Comparison of ENCODE assay signal across 28 cellular contexts in the genomic region with DNA sequence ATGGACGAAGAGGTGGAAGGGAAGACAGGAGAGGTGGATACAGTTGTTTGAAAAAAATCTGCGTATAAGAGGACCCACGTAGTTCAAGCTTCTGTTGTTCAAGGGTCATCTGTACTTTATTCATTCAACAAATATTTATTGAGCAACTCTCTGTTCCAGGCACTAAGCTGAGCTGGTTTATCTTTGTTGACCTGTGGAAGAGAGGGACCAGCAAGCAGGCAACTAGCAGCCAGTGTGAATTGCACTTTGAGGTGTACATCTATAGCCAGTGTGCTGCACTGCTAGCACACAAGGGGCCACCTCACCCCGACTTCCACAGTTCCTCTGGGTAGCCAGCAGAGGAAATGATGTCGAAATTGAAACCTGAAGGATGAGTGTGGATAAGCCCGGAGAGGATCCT.
DNase-seq lines count a peak whose midpoint lies in the region; ATAC-seq and TF ChIP-seq lines count a peak whose summit lies in the region.
"Had no signal": no experiment of that assay in that cellular context is flagged by ENCODE, and none has a peak within 500 bp of the region (broad histone marks: within the 10 kb centered on the region; RNA-seq: fewer than 3 reads in every experiment).

No MANE protein-coding gene starts in this region.

- H3K4me3 Mint-ChIP-seq in endothelial cell (ENCODE audit: unreplicated experiment) (peak overlapping the region; percentile 32), GM23338 (no peak overlapping the region; the same call in 2 of the 3 replicates)
- H3K4me3 Mint-ChIP-seq: activated naive CD8-positive, alpha-beta T cell; CD4-positive, alpha-beta T cell; immature natural killer cell; nephron progenitor cell; T-helper 2 cell treated with Interferon-gamma antibody and Interleukin-4, amounts not matched to agents 5 μg/mL and 100 μg/mL, for 36 hours had no signal

- H2BK20ac ChIP-seq in IMR-90 (ENCODE audit: low read depth, low read length): peak overlapping the region; percentile 80

- peak overlapping the region; percentile 98 for H2AK5ac ChIP-seq in IMR-90 (ENCODE audit: low read depth, low read length)
- no peak overlapping the region for H2AK5ac ChIP-seq in mesendoderm (ENCODE audit: low read length)

- H3K4ac ChIP-seq in IMR-90 (ENCODE audit: low read depth, low read length) (peak overlapping the region; percentile 88), mesendoderm (ENCODE audit: low read depth, low read length) (no peak overlapping the region)

- H3K4me3 ChIP-seq in IMR-90 (ENCODE audit: insufficient read depth, low read depth, low read length): no peak overlapping the region
- no peak overlapping the region for H3K4me3 ChIP-seq in mesendoderm (ENCODE audit: low read length)
- no peak overlapping the region for H3K4me3 ChIP-seq in GM23338
- H3K4me3 ChIP-seq: mucosa of descending colon, pancreas, right atrium auricular region had no signal

- peaks cover 37 to 88% of the 10 kb centered on the region in 2 experiments for H3K79me1 ChIP-seq in IMR-90 (ENCODE audit: low read depth in 1 of 2, low read length in 2 of 2)
- H3K79me1 ChIP-seq in mesendoderm (ENCODE audit: low read length): peaks cover 11% of the 10 kb centered on the region

- peaks cover 2% of the 10 kb centered on the region for H3K27me3 Mint-ChIP-seq in endothelial cell (ENCODE audit: unreplicated experiment)
- no peaks in the 10 kb centered on the region for H3K27me3 Mint-ChIP-seq in GM23338 (ENCODE audit: insufficient read depth, low read depth, poor library complexity)

- peaks cover 8% of the 10 kb centered on the region; the same call in 1 of the 2 replicates for H3F3A ChIP-seq in GM23338 (replicated peaks; ENCODE audit: low read depth)

- H3K18ac ChIP-seq in IMR-90 (ENCODE audit: low read depth, low read length) (peak overlapping the region; percentile 19), mesendoderm (ENCODE audit: low read length) (peak overlapping the region; percentile 55)

- H2AFZ ChIP-seq in IMR-90 (replicated peaks; ENCODE audit: low read length, poor library complexity): no peak overlapping the region
- H2AFZ ChIP-seq in GM23338: no peak overlapping the region

- no peak overlapping the region for H3K9ac ChIP-seq in IMR-90 (ENCODE audit: low read depth, low read length)
- H3K9ac ChIP-seq in mesendoderm (ENCODE audit: low read length): no peak overlapping the region

- peak overlapping the region; percentile 41 to 74; a peak in 3 of 4 replicates for H4K8ac ChIP-seq in IMR-90 (ENCODE audit: low read depth in 2 of 2, low read length in 2 of 2)
- no peak overlapping the region for H4K8ac ChIP-seq in mesendoderm (ENCODE audit: low read depth, low read length)

- H3K9me3 ChIP-seq in IMR-90 (ENCODE audit: control insufficient read depth, insufficient read depth, low read length): no peaks in the 10 kb centered on the region
- H3K9me3 ChIP-seq: mucosa of descending colon, pancreas, right atrium auricular region had no signal

- H3K23ac ChIP-seq in IMR-90 (ENCODE audit: low read depth, low read length) (peak overlapping the region; percentile 46; the same call in 1 of the 2 replicates), mesendoderm (ENCODE audit: low read length) (no peak overlapping the region)

- no TSS peak for BruUV-seq in IMR-90 (replicated peaks; lab: Mats Ljungman, UMichigan)

- H3K56ac ChIP-seq in IMR-90 (ENCODE audit: extremely low read depth, insufficient read depth, low read length) (0 out of 2 replicates have a peak overlapping the region, but pooled peaks have one; percentile 11), mesendoderm (ENCODE audit: low read length) (no peak overlapping the region)

- H3K27me3 ChIP-seq in IMR-90 (ENCODE audit: control insufficient read depth, insufficient read depth, low read length) (no peaks in the 10 kb centered on the region), mesendoderm (ENCODE audit: insufficient read depth, low read length, poor library complexity) (no peaks in the 10 kb centered on the region), GM23338 (ENCODE audit: insufficient read depth) (no peaks in the 10 kb centered on the region)
- H3K27me3 ChIP-seq: pancreas, right atrium auricular region had no signal

- no CpG with 5 or more reads among the region's 6 CpGs for WGBS in IMR-90 (ENCODE audit: extremely low coverage in 2 of 2, insufficient read length in 1 of 2), 2 experiments
- no CpG with 5 or more reads among the region's 6 CpGs for WGBS in mesendoderm (ENCODE audit: extremely low coverage, insufficient coverage, low lambda C conversion rate)

- CTCF ChIA-PET in IMR-90 (lab: Yijun Ruan, JAX): no interaction called here

- H2BK120ac ChIP-seq in IMR-90 (ENCODE audit: low read depth, low read length) (peak overlapping the region; percentile 81; the same call in 1 of the 2 replicates), mesendoderm (ENCODE audit: low read depth, low read length) (no peak overlapping the region)

- H3K14ac ChIP-seq in IMR-90 (replicated peaks; ENCODE audit: low read depth, low read length): peak overlapping the region; percentile 95

- no peaks in the 10 kb centered on the region; the same call in 1 of the 2 replicates for H3K9me2 ChIP-seq in GM23338 (ENCODE audit: insufficient read depth)

- dilution Hi-C loops in IMR-90 (cut with HindIII; ENCODE audit: low sequenced_read_pairs, unreplicated experiment): no loop called here

- peak overlapping the region; percentile 72; the same call in 1 of the 2 replicates for H4K5ac ChIP-seq in IMR-90 (ENCODE audit: low read depth, low read length)
- H4K5ac ChIP-seq in mesendoderm (ENCODE audit: low read length): no peak overlapping the region

- peaks cover 61% of the 10 kb centered on the region for H3K4me1 Mint-ChIP-seq in endothelial cell (ENCODE audit: unreplicated experiment)
- peaks cover 69% of the 10 kb centered on the region for H3K4me1 Mint-ChIP-seq in GM23338
- H3K4me1 Mint-ChIP-seq: immature natural killer cell had no signal

- DNase-seq in IMR-90 (no peak), endothelial cell (ENCODE audit: low spot score) (no peak), mesendoderm (no peak), NK-92 (lab: John Stamatoyannopoulos, UW; ENCODE audit: unreplicated experiment) (no peak), GM23338 (ENCODE audit: low spot score) (no peak)
- DNase-seq: activated CD4-positive, alpha-beta T cell treated with anti-CD3 and anti-CD28 coated beads for 4 hours; activated effector memory CD4-positive, alpha-beta T cell treated with Interleukin-2 at 50 U/mL for 16 hours; activated T-cell treated with anti-CD3 and anti-CD28 coated beads for 4 hours; aorta; CD4-positive, alpha-beta T cell; central memory CD4-positive, alpha-beta T cell; H7; hypothalamus; immature natural killer cell; left ventricle myocardium superior; mucosa of descending colon; NCI-H1436; NCI-H446 treated with DMSO at 0.1 percent for 48 hours; nephron progenitor cell; OCI-M1; pancreas; SHP77 treated with DMSO at 0.1 percent for 48 hours; stimulated activated CD4-positive, alpha-beta T cell treated with anti-CD3 and anti-CD28 coated beads, Interleukin-2, amount 100 ng/mL, for 48 hours had no signal

- no peaks in the 10 kb centered on the region for H3K9me3 Mint-ChIP-seq in endothelial cell (ENCODE audit: unreplicated experiment)
- H3K9me3 Mint-ChIP-seq in GM23338: no peaks in the 10 kb centered on the region
- H3K9me3 Mint-ChIP-seq: CD4-positive, alpha-beta T cell; immature natural killer cell; nephron progenitor cell; T-helper 2 cell treated with Interferon-gamma antibody and Interleukin-4, amounts not matched to agents 5 μg/mL and 100 μg/mL, for 36 hours had no signal

- H3K36me3 ChIP-seq in IMR-90 (ENCODE audit: control insufficient read depth, insufficient read depth, low read length): peaks cover 11% of the 10 kb centered on the region
- peaks cover 2% of the 10 kb centered on the region for H3K36me3 ChIP-seq in mesendoderm (ENCODE audit: control insufficient read depth, insufficient read depth, low read length)
- peaks cover 21% of the 10 kb centered on the region for H3K36me3 ChIP-seq in GM23338 (ENCODE audit: insufficient read depth)

- peak overlapping the region; percentile 75 for H4K91ac ChIP-seq in IMR-90 (ENCODE audit: insufficient read depth, low read depth, low read length)

- H3K4me1 ChIP-seq in IMR-90 (ENCODE audit: control insufficient read depth, insufficient read depth, low read length): peaks cover 47% of the 10 kb centered on the region
- H3K4me1 ChIP-seq in mesendoderm (ENCODE audit: control insufficient read depth, low read depth, low read length): peaks cover 13% of the 10 kb centered on the region
- peaks cover 50% of the 10 kb centered on the region for H3K4me1 ChIP-seq in GM23338 (ENCODE audit: insufficient read depth)

- peak overlapping the region; percentile 99 for H2BK5ac ChIP-seq in IMR-90 (ENCODE audit: low read depth, low read length, poor library complexity, severe bottlenecking)
- H2BK5ac ChIP-seq in mesendoderm (ENCODE audit: low read length): no peak overlapping the region

- peak overlapping the region; percentile 81; the same call in 2 of the 3 replicates for H2BK15ac ChIP-seq in IMR-90 (ENCODE audit: low read depth, low read length)
- H2BK15ac ChIP-seq in mesendoderm (replicated peaks; ENCODE audit: low read depth): no peak overlapping the region

- intact Hi-C loops in IMR-90 (cut with micrococcal nuclease): no loop called here

- H2AK9ac ChIP-seq in IMR-90 (replicated peaks; ENCODE audit: low read depth, low read length, poor library complexity): no peak overlapping the region

- TF ChIP-seq CTCF in IMR-90 (conservative IDR thresholded peaks at IDR 0.05; ENCODE audit: low read depth, low read length): no peak
- no peak for TF ChIP-seq CTCF in endothelial cell (IDR thresholded peaks at IDR 0.05; ENCODE audit: unreplicated experiment)
- TF ChIP-seq CTCF in GM23338 (conservative IDR thresholded peaks at IDR 0.05; ENCODE audit: low read depth in 2 of 2): no peak

- H3K36me3 Mint-ChIP-seq in endothelial cell (ENCODE audit: low read depth, unreplicated experiment) (peaks cover 4% of the 10 kb centered on the region), GM23338 (ENCODE audit: low read depth) (peaks cover 19% of the 10 kb centered on the region)
- H3K36me3 Mint-ChIP-seq: immature natural killer cell had no signal

- in situ Hi-C loops in IMR-90 (cut with MboI; ENCODE audit: low sequenced_read_pairs): no loop called here

- TF ChIP-seq POLR2A in IMR-90 (IDR thresholded peaks at IDR 0.05; ENCODE audit: low read depth, low read length): no peak

- H3K4me2 ChIP-seq in IMR-90 (ENCODE audit: low read depth, low read length) (no peak overlapping the region), mesendoderm (ENCODE audit: low read length) (no peak overlapping the region), GM23338 (no peak overlapping the region)

- H3K27ac Mint-ChIP-seq in endothelial cell (ENCODE audit: unreplicated experiment) (peak overlapping the region; percentile 21), GM23338 (no peak overlapping the region)
- H3K27ac Mint-ChIP-seq: activated naive CD8-positive, alpha-beta T cell; CD4-positive, alpha-beta T cell; immature natural killer cell; T-helper 2 cell treated with Interferon-gamma antibody and Interleukin-4, amounts not matched to agents 5 μg/mL and 100 μg/mL, for 36 hours had no signal

- H3K79me2 ChIP-seq in mesendoderm (ENCODE audit: control insufficient read depth, insufficient read depth, low read length) (peaks cover 8% of the 10 kb centered on the region), GM23338 (replicated peaks; ENCODE audit: insufficient read depth) (peaks cover 71% of the 10 kb centered on the region)

- POLR2A ChIA-PET in IMR-90 (lab: Charles Lee; ENCODE audit: unreplicated experiment): no interaction called here

- ATAC-seq in IMR-90 (ENCODE audit: low read depth) (no peak), GM18867 (IDR thresholded peaks at IDR 0.05; ENCODE audit: unreplicated experiment) (no peak), GM23338 (no peak), HG03521 (IDR thresholded peaks at IDR 0.05; ENCODE audit: unreplicated experiment) (no peak)
- ATAC-seq: left ventricle myocardium superior, mucosa of descending colon, pancreas had no signal

- peak overlapping the region; percentile 10; the same call in 1 of the 2 replicates for H3K27ac ChIP-seq in IMR-90 (ENCODE audit: insufficient read depth, low read length)
- no peak overlapping the region for H3K27ac ChIP-seq in mesendoderm (ENCODE audit: low read depth, low read length)
- no peak overlapping the region for H3K27ac ChIP-seq in GM23338 (ENCODE audit: low read depth)
- H3K27ac ChIP-seq: right atrium auricular region had no signal

- H4K20me1 ChIP-seq in IMR-90 (ENCODE audit: insufficient read depth, low read length): no peaks in the 10 kb centered on the region
- H4K20me1 ChIP-seq in GM23338 (replicated peaks; ENCODE audit: insufficient read depth): peaks cover 30% of the 10 kb centered on the region

- TF ChIP-seq RAD21 in IMR-90 (IDR thresholded peaks at IDR 0.05; ENCODE audit: low read length): no peak

- peaks cover 35% of the 10 kb centered on the region for H3K9me1 ChIP-seq in IMR-90 (ENCODE audit: insufficient read depth, low read length)
